15 cellular contexts compared by ENCODE assay signal in genomic region chr3:58197588-58197987, GRCh38. TPM values are rescaled to one million over a fixed set of nuclear protein-coding genes. Genes with fewer than 3 reads are reported as not detected.
"Had no signal": no experiment of that assay in that cellular context is flagged by ENCODE, and none has a peak within 500 bp of the region (broad histone marks: within the 10 kb centered on the region; RNA-seq: fewer than 3 reads in every experiment).

No MANE protein-coding gene starts in this region.

- H3K4me3 Mint-ChIP-seq: activated CD4-positive, alpha-beta T cell treated with anti-CD3 and anti-CD28 coated beads, Interleukin-2, amount 10 ng/mL, durations not matched to agents 7 days and 5 days; activated naive CD8-positive, alpha-beta T cell treated with anti-CD3 and anti-CD28 coated beads, Interleukin-2, amount 10 ng/mL, durations not matched to agents 7 days and 5 days; activated T-cell treated with anti-CD3 and anti-CD28 coated beads, Interleukin-2, amount 50 U/mL, for 72 hours; natural killer cell treated with Interleukin-12 subunit alpha and Interleukin-12 subunit beta and Interleukin-15 and Interleukin-18, amount 100 ng/mL, for 72 hours had no signal

- DNase-seq: activated CD4-positive, alpha-beta T cell treated with anti-CD3 and anti-CD28 coated beads, Interleukin-2, amount 10 ng/mL, durations not matched to agents 7 days and 5 days; activated CD8-positive, alpha-beta memory T cell treated with anti-CD3 and anti-CD28 coated beads, Interleukin-2, amount 50 U/mL, for 48 hours; activated gamma-delta T cell treated with Interleukin-2 at 50 U/mL for 16 hours; activated naive CD8-positive, alpha-beta T cell treated with anti-CD3 and anti-CD28 coated beads, Interleukin-2, amount 10 ng/mL, durations not matched to agents 7 days and 5 days; activated T-cell treated with anti-CD3 and anti-CD28 coated beads, Interleukin-2, amount 50 U/mL, for 72 hours; anterior cingulate cortex; brain microvascular endothelial cell; mesendoderm; stimulated activated CD4-positive, alpha-beta T cell treated with anti-CD3 and anti-CD28 coated beads, Interleukin-1b, Interleukin-23, amount 100 ng/mL, for 48 hours; uterus had no signal

- H3K9me3 ChIP-seq: gastroesophageal sphincter, uterus had no signal

- ATAC-seq: gastroesophageal sphincter, left lobe of liver, sciatic nerve had no signal

- H3K27ac ChIP-seq: brain microvascular endothelial cell had no signal

- H3K27me3 ChIP-seq: brain microvascular endothelial cell, gastroesophageal sphincter, uterus had no signal

- H3K4me3 ChIP-seq: gastroesophageal sphincter, uterus had no signal

- H3K36me3 ChIP-seq: brain microvascular endothelial cell, gastroesophageal sphincter, uterus had no signal

- H3K4me1 ChIP-seq: uterus had no signal

- H3K27me3 Mint-ChIP-seq: progenitor cell of endocrine pancreas had no signal

- H3K27ac Mint-ChIP-seq: activated CD4-positive, alpha-beta T cell treated with anti-CD3 and anti-CD28 coated beads, Interleukin-2, amount 10 ng/mL, durations not matched to agents 7 days and 5 days; activated naive CD8-positive, alpha-beta T cell treated with anti-CD3 and anti-CD28 coated beads, Interleukin-2, amount 10 ng/mL, durations not matched to agents 7 days and 5 days; activated T-cell treated with anti-CD3 and anti-CD28 coated beads, Interleukin-2, amount 50 U/mL, for 72 hours; natural killer cell treated with Interleukin-12 subunit alpha and Interleukin-12 subunit beta and Interleukin-15 and Interleukin-18, amount 100 ng/mL, for 72 hours; progenitor cell of endocrine pancreas had no signal

- H3K36me3 Mint-ChIP-seq: activated naive CD8-positive, alpha-beta T cell treated with anti-CD3 and anti-CD28 coated beads, Interleukin-2, amount 10 ng/mL, durations not matched to agents 7 days and 5 days; natural killer cell treated with Interleukin-12 subunit alpha and Interleukin-12 subunit beta and Interleukin-15 and Interleukin-18, amount 100 ng/mL, for 72 hours had no signal

- H3K9me3 Mint-ChIP-seq: activated CD4-positive, alpha-beta T cell treated with anti-CD3 and anti-CD28 coated beads, Interleukin-2, amount 10 ng/mL, durations not matched to agents 7 days and 5 days; activated naive CD8-positive, alpha-beta T cell treated with anti-CD3 and anti-CD28 coated beads, Interleukin-2, amount 10 ng/mL, durations not matched to agents 7 days and 5 days; natural killer cell treated with Interleukin-12 subunit alpha and Interleukin-12 subunit beta and Interleukin-15 and Interleukin-18, amount 100 ng/mL, for 72 hours had no signal

RNA-seq across cellular contexts. Expression of gene DNASE1L3, which starts 13.2 kb away (rescaled TPM):
- total RNA-seq: activated CD4-positive, alpha-beta T cell treated with anti-CD3 and anti-CD28 coated beads, Interleukin-2, amount 10 ng/mL, durations not matched to agents 7 days and 5 days; activated naive CD8-positive, alpha-beta T cell treated with anti-CD3 and anti-CD28 coated beads, Interleukin-2, amount 10 ng/mL, durations not matched to agents 7 days and 5 days; activated T-cell treated with anti-CD3 and anti-CD28 coated beads, Interleukin-2, amount 50 U/mL, for 72 hours; natural killer cell treated with Interleukin-12 subunit alpha and Interleukin-12 subunit beta and Interleukin-15 and Interleukin-18, amount 100 ng/mL, for 72 hours; progenitor cell of endocrine pancreas had no signal
